Comparison of ENCODE assay signal across 1 cellular context in the genomic region with DNA sequence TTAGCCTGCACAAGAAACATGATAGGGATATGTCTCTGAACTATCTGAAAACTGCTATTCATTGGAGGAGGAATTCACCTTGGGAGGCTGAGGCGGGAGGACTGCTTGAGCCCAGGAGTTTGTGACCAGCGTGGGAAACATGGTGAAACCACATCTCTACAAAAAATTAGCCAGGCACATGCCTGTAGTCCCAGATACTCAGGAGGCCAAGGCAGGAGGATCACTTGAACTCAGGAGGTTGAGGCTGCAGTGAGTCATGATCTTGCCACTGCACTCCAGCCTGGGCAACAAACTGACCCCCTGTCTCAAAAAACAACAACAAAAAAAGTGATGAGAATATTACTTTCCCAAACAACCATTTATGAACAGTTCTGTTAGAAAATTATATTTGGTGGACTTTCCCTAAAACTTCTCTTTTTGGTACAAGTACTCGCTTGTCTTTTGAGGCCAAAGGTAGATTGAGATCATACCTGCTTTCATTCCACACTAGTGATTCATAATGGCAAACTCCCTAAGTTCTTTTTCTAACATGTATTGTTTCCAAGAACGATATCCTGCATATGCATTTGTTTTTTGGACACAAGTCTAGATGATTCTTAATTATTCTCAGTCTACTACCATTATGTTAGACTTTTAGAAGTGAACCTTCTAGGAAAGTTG.
TF ChIP-seq lines count a peak whose summit lies in the region.

No MANE protein-coding gene starts in this region.

TF ChIP-seq in HepG2, 621 proteins besides CTCF, POLR2A, EP300 and RAD21:
- TF ChIP-seq PRDM4 (CRISPR knock-in tag; IDR thresholded peaks at IDR 0.05; ENCODE audit: borderline replicate concordance): no peak
- TF ChIP-seq, protein P1, sequence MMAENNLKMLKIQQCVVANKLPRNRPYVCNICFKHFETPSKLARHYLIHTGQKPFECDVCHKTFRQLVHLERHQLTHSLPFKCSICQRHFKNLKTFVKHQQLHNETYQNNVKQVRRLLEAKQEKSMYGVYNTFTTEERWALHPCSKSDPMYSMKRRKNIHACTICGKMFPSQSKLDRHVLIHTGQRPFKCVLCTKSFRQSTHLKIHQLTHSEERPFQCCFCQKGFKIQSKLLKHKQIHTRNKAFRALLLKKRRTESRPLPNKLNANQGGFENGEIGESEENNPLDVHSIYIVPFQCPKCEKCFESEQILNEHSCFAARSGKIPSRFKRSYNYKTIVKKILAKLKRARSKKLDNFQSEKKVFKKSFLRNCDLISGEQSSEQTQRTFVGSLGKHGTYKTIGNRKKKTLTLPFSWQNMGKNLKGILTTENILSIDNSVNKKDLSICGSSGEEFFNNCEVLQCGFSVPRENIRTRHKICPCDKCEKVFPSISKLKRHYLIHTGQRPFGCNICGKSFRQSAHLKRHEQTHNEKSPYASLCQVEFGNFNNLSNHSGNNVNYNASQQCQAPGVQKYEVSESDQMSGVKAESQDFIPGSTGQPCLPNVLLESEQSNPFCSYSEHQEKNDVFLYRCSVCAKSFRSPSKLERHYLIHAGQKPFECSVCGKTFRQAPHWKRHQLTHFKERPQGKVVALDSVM (CRISPR knock-in tag; IDR thresholded peaks at IDR 0.05): peak; percentile 56; the same call in 1 of the 2 replicates
